1 cellular context compared by ENCODE assay signal in the genomic region with DNA sequence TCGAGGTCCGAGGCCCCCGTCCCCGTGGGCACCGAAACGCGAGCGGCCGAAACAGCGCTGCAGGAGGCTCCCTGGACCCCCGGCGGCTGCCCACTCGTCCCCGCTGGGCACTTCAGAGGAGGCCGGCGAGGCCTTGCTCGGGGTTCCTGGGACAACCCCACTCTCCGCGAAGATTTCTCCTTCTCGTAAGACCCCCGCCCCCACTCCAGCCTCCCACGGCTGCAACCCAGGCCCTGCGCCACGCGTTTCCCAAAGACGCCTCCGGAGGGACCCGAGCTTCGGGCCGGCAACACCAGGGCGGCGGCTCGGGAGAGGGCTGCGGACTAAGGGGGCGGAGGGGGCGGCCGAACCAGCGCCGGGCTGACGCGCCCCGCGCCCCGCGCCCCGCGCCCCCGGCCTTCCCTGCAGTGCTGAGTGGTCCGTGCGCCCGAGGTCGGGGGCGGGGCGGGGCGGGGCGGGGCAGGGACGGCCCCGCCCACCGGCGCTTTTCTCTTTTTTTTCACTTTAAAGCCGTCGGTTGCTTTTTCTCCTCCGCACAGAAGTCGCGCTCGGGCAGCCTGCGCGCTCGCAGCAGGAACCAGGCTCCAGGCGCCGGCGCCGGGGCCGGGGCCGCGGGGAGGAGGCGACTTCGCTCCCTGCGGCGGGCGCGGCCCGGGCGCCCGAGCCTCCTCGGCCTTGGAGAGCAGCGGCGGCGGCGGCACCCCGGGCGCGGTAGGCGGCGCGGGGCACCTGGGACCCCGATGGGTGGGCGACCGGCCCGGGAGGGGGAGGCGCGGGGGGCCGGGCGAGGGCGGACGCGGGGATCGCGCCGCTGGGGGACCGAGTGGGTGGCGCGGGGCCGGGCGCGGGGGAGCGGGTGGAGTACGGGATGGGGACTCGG.
TF ChIP-seq lines count a peak whose summit lies in the region.

A gene (plus strand): TSS at position 534 of the 880 bp plus-strand sequence. CDS start 62,998 bp downstream, outside the sequence.

TF ChIP-seq in HepG2, 621 proteins besides CTCF, POLR2A, EP300 and RAD21 (continued from another document and continues in another):
- TF ChIP-seq, protein P1, sequence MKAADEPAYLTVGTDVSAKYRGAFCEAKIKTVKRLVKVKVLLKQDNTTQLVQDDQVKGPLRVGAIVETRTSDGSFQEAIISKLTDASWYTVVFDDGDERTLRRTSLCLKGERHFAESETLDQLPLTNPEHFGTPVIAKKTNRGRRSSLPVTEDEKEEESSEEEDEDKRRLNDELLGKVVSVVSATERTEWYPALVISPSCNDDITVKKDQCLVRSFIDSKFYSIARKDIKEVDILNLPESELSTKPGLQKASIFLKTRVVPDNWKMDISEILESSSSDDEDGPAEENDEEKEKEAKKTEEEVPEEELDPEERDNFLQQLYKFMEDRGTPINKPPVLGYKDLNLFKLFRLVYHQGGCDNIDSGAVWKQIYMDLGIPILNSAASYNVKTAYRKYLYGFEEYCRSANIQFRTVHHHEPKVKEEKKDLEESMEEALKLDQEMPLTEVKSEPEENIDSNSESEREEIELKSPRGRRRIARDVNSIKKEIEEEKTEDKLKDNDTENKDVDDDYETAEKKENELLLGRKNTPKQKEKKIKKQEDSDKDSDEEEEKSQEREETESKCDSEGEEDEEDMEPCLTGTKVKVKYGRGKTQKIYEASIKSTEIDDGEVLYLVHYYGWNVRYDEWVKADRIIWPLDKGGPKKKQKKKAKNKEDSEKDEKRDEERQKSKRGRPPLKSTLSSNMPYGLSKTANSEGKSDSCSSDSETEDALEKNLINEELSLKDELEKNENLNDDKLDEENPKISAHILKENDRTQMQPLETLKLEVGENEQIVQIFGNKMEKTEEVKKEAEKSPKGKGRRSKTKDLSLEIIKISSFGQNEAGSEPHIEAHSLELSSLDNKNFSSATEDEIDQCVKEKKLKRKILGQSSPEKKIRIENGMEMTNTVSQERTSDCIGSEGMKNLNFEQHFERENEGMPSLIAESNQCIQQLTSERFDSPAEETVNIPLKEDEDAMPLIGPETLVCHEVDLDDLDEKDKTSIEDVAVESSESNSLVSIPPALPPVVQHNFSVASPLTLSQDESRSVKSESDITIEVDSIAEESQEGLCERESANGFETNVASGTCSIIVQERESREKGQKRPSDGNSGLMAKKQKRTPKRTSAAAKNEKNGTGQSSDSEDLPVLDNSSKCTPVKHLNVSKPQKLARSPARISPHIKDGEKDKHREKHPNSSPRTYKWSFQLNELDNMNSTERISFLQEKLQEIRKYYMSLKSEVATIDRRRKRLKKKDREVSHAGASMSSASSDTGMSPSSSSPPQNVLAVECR (CRISPR knock-in tag; IDR thresholded peaks at IDR 0.05; ENCODE audit: borderline replicate concordance), result peak; percentile 19; the same call in 1 of the 2 replicates
- TF ChIP-seq SAP130 (CRISPR knock-in tag; IDR thresholded peaks at IDR 0.05; ENCODE audit: low read depth) (peak; percentile 14; the same call in 1 of the 2 replicates), RELA (CRISPR knock-in tag; IDR thresholded peaks at IDR 0.05) (no peak), HMGA1 (CRISPR knock-in tag; conservative IDR thresholded peaks at IDR 0.05) (no peak), CCDC6 (CRISPR knock-in tag; IDR thresholded peaks at IDR 0.05) (no peak), ZNF264 (CRISPR knock-in tag; IDR thresholded peaks at IDR 0.05) (no peak), SRY (CRISPR knock-in tag; IDR thresholded peaks at IDR 0.05) (0 out of 2 replicates have a peak, but pooled peaks have one; percentile 39), POLR2G (IDR thresholded peaks at IDR 0.05; ENCODE audit: low read depth, low read length) (peak; percentile 79), GFI1 (CRISPR knock-in tag; IDR thresholded peaks at IDR 0.05; ENCODE audit: borderline replicate concordance) (no peak), HNRNPL (IDR thresholded peaks at IDR 0.05; ENCODE audit: low read depth, low read length) (0 out of 2 replicates have a peak, but pooled peaks have one; percentile 15), YY1 (IDR thresholded peaks at IDR 0.05; ENCODE audit: insufficient read depth, insufficient replicate concordance, low read depth, low read length) (peak; percentile 25), YEATS4 (CRISPR knock-in tag; IDR thresholded peaks at IDR 0.05; ENCODE audit: borderline replicate concordance) (0 out of 2 replicates have a peak, but pooled peaks have one; percentile 25), NR2F6 (IDR thresholded peaks at IDR 0.05) (no peak), NR2F6 (CRISPR knock-in tag; IDR thresholded peaks at IDR 0.05) (no peak), CHD2 (IDR thresholded peaks at IDR 0.05; ENCODE audit: low read depth, low read length) (no peak), ZNF138 (CRISPR knock-in tag; IDR thresholded peaks at IDR 0.05; ENCODE audit: low read depth) (no peak), SRSF1 (optimal IDR thresholded peaks at IDR 0.05; ENCODE audit: low read depth, low read length) (peak; percentile 59), DNMT3B (CRISPR knock-in tag; conservative IDR thresholded peaks at IDR 0.05) (0 out of 2 replicates have a peak, but pooled peaks have one; percentile 1), RBFOX2 (IDR thresholded peaks at IDR 0.05; ENCODE audit: low read depth, low read length) (peak; percentile 57), THAP11 (CRISPR knock-in tag; IDR thresholded peaks at IDR 0.05) (0 out of 2 replicates have a peak, but pooled peaks have one; percentile 6), TARDBP (CRISPR knock-in tag; IDR thresholded peaks at IDR 0.05) (no peak), TP53 (CRISPR knock-in tag; conservative IDR thresholded peaks at IDR 0.05) (no peak), ZNF879 (CRISPR knock-in tag; IDR thresholded peaks at IDR 0.05) (no peak), ZNF317 (CRISPR knock-in tag; IDR thresholded peaks at IDR 0.05) (no peak), KDM1A (CRISPR knock-in tag; IDR thresholded peaks at IDR 0.05) (no peak), KMT2A (CRISPR knock-in tag; IDR thresholded peaks at IDR 0.05) (no peak), RBM39 (IDR thresholded peaks at IDR 0.05; ENCODE audit: low read depth, low read length, poor library complexity, severe bottlenecking) (peak; percentile 24), ZSCAN29 (CRISPR knock-in tag; conservative IDR thresholded peaks at IDR 0.05) (no peak), ZNF589 (CRISPR knock-in tag; conservative IDR thresholded peaks at IDR 0.05) (no peak), HDAC1 (CRISPR knock-in tag; IDR thresholded peaks at IDR 0.05) (no peak), HNRNPLL (IDR thresholded peaks at IDR 0.05; ENCODE audit: low read depth, low read length, poor library complexity, severe bottlenecking) (peak; percentile 49), ZNF720 (CRISPR knock-in tag; IDR thresholded peaks at IDR 0.05) (no peak)
- TF ChIP-seq, protein P2, sequence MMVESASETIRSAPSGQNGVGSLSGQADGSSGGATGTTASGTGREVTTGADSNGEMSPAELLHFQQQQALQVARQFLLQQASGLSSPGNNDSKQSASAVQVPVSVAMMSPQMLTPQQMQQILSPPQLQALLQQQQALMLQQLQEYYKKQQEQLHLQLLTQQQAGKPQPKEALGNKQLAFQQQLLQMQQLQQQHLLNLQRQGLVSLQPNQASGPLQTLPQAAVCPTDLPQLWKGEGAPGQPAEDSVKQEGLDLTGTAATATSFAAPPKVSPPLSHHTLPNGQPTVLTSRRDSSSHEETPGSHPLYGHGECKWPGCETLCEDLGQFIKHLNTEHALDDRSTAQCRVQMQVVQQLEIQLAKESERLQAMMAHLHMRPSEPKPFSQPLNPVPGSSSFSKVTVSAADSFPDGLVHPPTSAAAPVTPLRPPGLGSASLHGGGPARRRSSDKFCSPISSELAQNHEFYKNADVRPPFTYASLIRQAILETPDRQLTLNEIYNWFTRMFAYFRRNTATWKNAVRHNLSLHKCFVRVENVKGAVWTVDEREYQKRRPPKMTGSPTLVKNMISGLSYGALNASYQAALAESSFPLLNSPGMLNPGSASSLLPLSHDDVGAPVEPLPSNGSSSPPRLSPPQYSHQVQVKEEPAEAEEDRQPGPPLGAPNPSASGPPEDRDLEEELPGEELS (CRISPR knock-in tag; IDR thresholded peaks at IDR 0.05), result no peak
- TF ChIP-seq, protein P3, sequence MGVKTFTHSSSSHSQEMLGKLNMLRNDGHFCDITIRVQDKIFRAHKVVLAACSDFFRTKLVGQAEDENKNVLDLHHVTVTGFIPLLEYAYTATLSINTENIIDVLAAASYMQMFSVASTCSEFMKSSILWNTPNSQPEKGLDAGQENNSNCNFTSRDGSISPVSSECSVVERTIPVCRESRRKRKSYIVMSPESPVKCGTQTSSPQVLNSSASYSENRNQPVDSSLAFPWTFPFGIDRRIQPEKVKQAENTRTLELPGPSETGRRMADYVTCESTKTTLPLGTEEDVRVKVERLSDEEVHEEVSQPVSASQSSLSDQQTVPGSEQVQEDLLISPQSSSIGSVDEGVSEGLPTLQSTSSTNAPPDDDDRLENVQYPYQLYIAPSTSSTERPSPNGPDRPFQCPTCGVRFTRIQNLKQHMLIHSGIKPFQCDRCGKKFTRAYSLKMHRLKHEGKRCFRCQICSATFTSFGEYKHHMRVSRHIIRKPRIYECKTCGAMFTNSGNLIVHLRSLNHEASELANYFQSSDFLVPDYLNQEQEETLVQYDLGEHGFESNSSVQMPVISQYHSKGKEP (CRISPR knock-in tag; IDR thresholded peaks at IDR 0.05), result no peak
- TF ChIP-seq, protein P4, sequence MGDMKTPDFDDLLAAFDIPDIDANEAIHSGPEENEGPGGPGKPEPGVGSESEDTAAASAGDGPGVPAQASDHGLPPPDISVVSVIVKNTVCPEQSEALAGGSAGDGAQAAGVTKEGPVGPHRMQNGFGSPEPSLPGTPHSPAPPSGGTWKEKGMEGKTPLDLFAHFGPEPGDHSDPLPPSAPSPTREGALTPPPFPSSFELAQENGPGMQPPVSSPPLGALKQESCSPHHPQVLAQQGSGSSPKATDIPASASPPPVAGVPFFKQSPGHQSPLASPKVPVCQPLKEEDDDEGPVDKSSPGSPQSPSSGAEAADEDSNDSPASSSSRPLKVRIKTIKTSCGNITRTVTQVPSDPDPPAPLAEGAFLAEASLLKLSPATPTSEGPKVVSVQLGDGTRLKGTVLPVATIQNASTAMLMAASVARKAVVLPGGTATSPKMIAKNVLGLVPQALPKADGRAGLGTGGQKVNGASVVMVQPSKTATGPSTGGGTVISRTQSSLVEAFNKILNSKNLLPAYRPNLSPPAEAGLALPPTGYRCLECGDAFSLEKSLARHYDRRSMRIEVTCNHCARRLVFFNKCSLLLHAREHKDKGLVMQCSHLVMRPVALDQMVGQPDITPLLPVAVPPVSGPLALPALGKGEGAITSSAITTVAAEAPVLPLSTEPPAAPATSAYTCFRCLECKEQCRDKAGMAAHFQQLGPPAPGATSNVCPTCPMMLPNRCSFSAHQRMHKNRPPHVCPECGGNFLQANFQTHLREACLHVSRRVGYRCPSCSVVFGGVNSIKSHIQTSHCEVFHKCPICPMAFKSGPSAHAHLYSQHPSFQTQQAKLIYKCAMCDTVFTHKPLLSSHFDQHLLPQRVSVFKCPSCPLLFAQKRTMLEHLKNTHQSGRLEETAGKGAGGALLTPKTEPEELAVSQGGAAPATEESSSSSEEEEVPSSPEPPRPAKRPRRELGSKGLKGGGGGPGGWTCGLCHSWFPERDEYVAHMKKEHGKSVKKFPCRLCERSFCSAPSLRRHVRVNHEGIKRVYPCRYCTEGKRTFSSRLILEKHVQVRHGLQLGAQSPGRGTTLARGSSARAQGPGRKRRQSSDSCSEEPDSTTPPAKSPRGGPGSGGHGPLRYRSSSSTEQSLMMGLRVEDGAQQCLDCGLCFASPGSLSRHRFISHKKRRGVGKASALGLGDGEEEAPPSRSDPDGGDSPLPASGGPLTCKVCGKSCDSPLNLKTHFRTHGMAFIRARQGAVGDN (CRISPR knock-in tag; IDR thresholded peaks at IDR 0.05), result peak; percentile 64
- TF ChIP-seq, protein P5, sequence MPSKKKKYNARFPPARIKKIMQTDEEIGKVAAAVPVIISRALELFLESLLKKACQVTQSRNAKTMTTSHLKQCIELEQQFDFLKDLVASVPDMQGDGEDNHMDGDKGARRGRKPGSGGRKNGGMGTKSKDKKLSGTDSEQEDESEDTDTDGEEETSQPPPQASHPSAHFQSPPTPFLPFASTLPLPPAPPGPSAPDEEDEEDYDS (CRISPR knock-in tag; IDR thresholded peaks at IDR 0.05), result peak; percentile 56; the same call in 1 of the 2 replicates
- TF ChIP-seq, protein P6, sequence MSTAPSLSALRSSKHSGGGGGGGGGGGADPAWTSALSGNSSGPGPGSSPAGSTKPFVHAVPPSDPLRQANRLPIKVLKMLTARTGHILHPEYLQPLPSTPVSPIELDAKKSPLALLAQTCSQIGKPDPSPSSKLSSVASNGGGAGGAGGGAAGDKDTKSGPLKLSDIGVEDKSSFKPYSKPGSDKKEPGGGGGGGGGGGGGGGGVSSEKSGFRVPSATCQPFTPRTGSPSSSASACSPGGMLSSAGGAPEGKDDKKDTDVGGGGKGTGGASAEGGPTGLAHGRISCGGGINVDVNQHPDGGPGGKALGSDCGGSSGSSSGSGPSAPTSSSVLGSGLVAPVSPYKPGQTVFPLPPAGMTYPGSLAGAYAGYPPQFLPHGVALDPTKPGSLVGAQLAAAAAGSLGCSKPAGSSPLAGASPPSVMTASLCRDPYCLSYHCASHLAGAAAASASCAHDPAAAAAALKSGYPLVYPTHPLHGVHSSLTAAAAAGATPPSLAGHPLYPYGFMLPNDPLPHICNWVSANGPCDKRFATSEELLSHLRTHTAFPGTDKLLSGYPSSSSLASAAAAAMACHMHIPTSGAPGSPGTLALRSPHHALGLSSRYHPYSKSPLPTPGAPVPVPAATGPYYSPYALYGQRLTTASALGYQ (CRISPR knock-in tag; IDR thresholded peaks at IDR 0.05), result no peak
- TF ChIP-seq, protein P7, sequence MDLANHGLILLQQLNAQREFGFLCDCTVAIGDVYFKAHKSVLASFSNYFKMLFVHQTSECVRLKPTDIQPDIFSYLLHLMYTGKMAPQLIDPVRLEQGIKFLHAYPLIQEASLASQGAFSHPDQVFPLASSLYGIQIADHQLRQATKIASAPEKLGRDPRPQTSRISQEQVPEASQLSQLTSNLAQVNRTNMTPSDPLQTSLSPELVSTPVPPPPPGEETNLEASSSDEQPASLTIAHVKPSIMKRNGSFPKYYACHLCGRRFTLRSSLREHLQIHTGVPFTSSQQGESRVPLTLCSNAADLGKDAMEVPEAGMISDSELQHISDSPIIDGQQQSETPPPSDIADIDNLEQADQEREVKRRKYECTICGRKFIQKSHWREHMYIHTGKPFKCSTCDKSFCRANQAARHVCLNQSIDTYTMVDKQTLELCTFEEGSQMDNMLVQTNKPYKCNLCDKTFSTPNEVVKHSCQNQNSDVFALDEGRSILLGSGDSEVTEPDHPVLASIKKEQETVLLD (CRISPR knock-in tag; IDR thresholded peaks at IDR 0.05; ENCODE audit: low read depth), result no peak
- TF ChIP-seq, protein P8, sequence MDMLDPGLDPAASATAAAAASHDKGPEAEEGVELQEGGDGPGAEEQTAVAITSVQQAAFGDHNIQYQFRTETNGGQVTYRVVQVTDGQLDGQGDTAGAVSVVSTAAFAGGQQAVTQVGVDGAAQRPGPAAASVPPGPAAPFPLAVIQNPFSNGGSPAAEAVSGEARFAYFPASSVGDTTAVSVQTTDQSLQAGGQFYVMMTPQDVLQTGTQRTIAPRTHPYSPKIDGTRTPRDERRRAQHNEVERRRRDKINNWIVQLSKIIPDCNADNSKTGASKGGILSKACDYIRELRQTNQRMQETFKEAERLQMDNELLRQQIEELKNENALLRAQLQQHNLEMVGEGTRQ (IDR thresholded peaks at IDR 0.05; ENCODE audit: low read depth, low read length), result no peak
- TF ChIP-seq, protein P8 (CRISPR knock-in tag; IDR thresholded peaks at IDR 0.05; ENCODE audit: borderline replicate concordance), result no peak
